In genomic region chr7:115471891-115472290, GRCh38 we compare ENCODE assay signal across 24 cellular contexts.
DNase-seq lines count a peak whose midpoint lies in the region; ATAC-seq and TF ChIP-seq lines count a peak whose summit lies in the region.
"Had no signal": no experiment of that assay in that cellular context is flagged by ENCODE, and none has a peak within 500 bp of the region (broad histone marks: within the 10 kb centered on the region; RNA-seq: fewer than 3 reads in every experiment).

No MANE protein-coding gene starts in this region.

- ATAC-seq in GM21619 (IDR thresholded peaks at IDR 0.05; ENCODE audit: unreplicated experiment) = no peak
- ATAC-seq: activated CD4-positive, alpha-beta T cell treated with anti-CD3 and anti-CD28 coated beads for 36 hours; activated naive CD8-positive, alpha-beta T cell treated with anti-CD3 and anti-CD28 coated beads, Interleukin-2, amount 50 U/mL, for 24 hours; left ventricle myocardium superior; upper lobe of right lung had no signal

- DNase-seq in A172 (ENCODE audit: low spot score) (peak; percentile 16), HFF-Myc (ENCODE audit: extremely low read depth, low read depth) (peak; percentile 21), amniotic epithelial cell (ENCODE audit: low read depth) (peak; percentile 68), fibroblast of pulmonary artery (ENCODE audit: low read depth) (peak; percentile 35), Ammon's horn (ENCODE audit: low spot score) (no peak), NOMO-1 treated with dmso at 0.1 percent for 144 hours (lab: John Stamatoyannopoulos, UW; ENCODE audit: unreplicated experiment) (no peak), hepatic stellate cell (ENCODE audit: low spot score) (no peak)
- DNase-seq: activated CD4-positive, alpha-beta T cell treated with anti-CD3 and anti-CD28 coated beads for 36 hours; activated gamma-delta T cell treated with Interleukin-2 at 50 U/mL for 16 hours; activated naive CD8-positive, alpha-beta T cell treated with anti-CD3 and anti-CD28 coated beads, Interleukin-2, amount 50 U/mL, for 24 hours; activated T-cell treated with anti-CD3 and anti-CD28 coated beads, Interleukin-2, amount 50 U/mL, for 1 hour; BE2C; cortex of kidney; H9; left ventricle myocardium superior; NCI-H1436; NCI-H510A; ovary; substantia nigra; T-helper 1 cell; upper lobe of right lung had no signal

- no peak for TF ChIP-seq CTCF in HFF-Myc (IDR thresholded peaks at IDR 0.05; ENCODE audit: low read depth, low read length, missing control alignments)
- no peak for TF ChIP-seq CTCF in fibroblast of pulmonary artery (IDR thresholded peaks at IDR 0.05; ENCODE audit: low read length, missing control alignments)

- H3K4me3 ChIP-seq in HFF-Myc (replicated peaks; ENCODE audit: low read depth, low read length) (no peak overlapping the region), fibroblast of pulmonary artery (replicated peaks; ENCODE audit: low read depth, low read length) (no peak overlapping the region)
- H3K4me3 ChIP-seq: hepatocyte, ovary, SJSA1, upper lobe of right lung had no signal

Comparison
In these comparisons a context has a peak if more than half of its experiments do, and no peak if none do; other contexts are left out.
1. DNase-seq: peak in A172 (single experiment), HFF-Myc (single experiment), amniotic epithelial cell (single experiment) and fibroblast of pulmonary artery (single experiment); none in Ammon's horn (single experiment), NOMO-1 treated with dmso at 0.1 percent for 144 hours (single experiment) and hepatic stellate cell (single experiment).